In the genomic region with DNA sequence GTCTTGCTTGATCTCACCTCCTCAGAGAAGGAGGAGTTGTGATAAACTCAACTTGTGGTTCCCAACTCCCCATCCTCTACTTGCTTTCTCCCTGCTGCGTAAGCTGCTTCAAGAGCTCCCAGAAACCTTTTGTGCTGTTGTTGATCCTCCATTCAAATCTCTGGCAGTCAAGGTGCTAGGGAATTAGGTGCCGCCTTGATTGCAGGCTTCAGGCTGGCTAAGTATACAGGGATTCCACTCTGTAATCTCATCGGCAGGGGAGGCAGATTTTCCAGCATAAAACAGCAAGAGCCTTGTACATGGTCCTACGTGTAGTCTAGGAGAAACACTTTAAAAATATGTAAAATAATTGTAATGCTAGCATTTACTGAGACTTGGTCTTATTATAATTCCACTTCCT, we compare ENCODE assay signal across 28 cellular contexts.
"Had no signal": no experiment of that assay in that cellular context is flagged by ENCODE, and none has a peak within 500 bp of the region (broad histone marks: within the 10 kb centered on the region; RNA-seq: fewer than 3 reads in every experiment).

No MANE protein-coding gene starts in this region.

- H3K4me3 ChIP-seq: esophagus squamous epithelium, gastroesophageal sphincter, heart right ventricle had no signal

- H3K27me3 ChIP-seq: brain microvascular endothelial cell, esophagus squamous epithelium, gastroesophageal sphincter, heart right ventricle had no signal

- H3K27ac ChIP-seq: brain microvascular endothelial cell, epithelial cell of prostate, esophagus squamous epithelium, gastroesophageal sphincter, heart right ventricle had no signal

- ATAC-seq: activated CD4-positive, alpha-beta T cell treated with anti-CD3 and anti-CD28 coated beads for 36 hours; activated T-cell treated with anti-CD3 and anti-CD28 coated beads, Interleukin-2, amount 50 U/mL, for 4 hours; activated T-helper 17 cell treated with anti-CD3 and anti-CD28 coated beads, Interleukin-2, amount 50 U/mL, for 72 hours; effector memory CD8-positive, alpha-beta T cell; gastroesophageal sphincter; heart right ventricle had no signal

- H3K36me3 Mint-ChIP-seq: activated naive CD8-positive, alpha-beta T cell had no signal

- H3K4me1 Mint-ChIP-seq: activated CD4-positive, alpha-beta memory T cell treated with anti-CD3 and anti-CD28 coated beads, Interleukin-2, amount 10 ng/mL, durations not matched to agents 7 days and 5 days; activated CD4-positive, alpha-beta T cell treated with anti-CD3 and anti-CD28 coated beads for 36 hours; activated CD4-positive, alpha-beta T cell treated with anti-CD3 and anti-CD28 coated beads, Interleukin-2, amount 10 ng/mL, durations not matched to agents 24 days and 14 days; activated T-helper 17 cell treated with anti-CD3 and anti-CD28 coated beads, Interleukin-2, amount 50 U/mL, for 72 hours; central memory CD8-positive, alpha-beta T cell had no signal

- H3K4me1 ChIP-seq: esophagus squamous epithelium, gastroesophageal sphincter, heart right ventricle had no signal

- H3K27me3 Mint-ChIP-seq: activated CD4-positive, alpha-beta memory T cell treated with anti-CD3 and anti-CD28 coated beads, Interleukin-2, amount 10 ng/mL, durations not matched to agents 7 days and 5 days; activated CD4-positive, alpha-beta T cell treated with anti-CD3 and anti-CD28 coated beads for 36 hours; activated CD4-positive, alpha-beta T cell treated with anti-CD3 and anti-CD28 coated beads, Interleukin-2, amount 10 ng/mL, durations not matched to agents 24 days and 14 days; activated T-helper 17 cell treated with anti-CD3 and anti-CD28 coated beads, Interleukin-2, amount 50 U/mL, for 72 hours; central memory CD8-positive, alpha-beta T cell; effector memory CD8-positive, alpha-beta T cell had no signal

- H3K27ac Mint-ChIP-seq: activated CD4-positive, alpha-beta memory T cell treated with anti-CD3 and anti-CD28 coated beads, Interleukin-2, amount 10 ng/mL, durations not matched to agents 7 days and 5 days; activated CD4-positive, alpha-beta T cell treated with anti-CD3 and anti-CD28 coated beads for 36 hours; activated CD4-positive, alpha-beta T cell treated with anti-CD3 and anti-CD28 coated beads, Interleukin-2, amount 10 ng/mL, durations not matched to agents 24 days and 14 days; activated naive CD8-positive, alpha-beta T cell; activated T-helper 17 cell treated with anti-CD3 and anti-CD28 coated beads, Interleukin-2, amount 50 U/mL, for 72 hours; effector memory CD8-positive, alpha-beta T cell had no signal

- DNase-seq: activated CD4-positive, alpha-beta memory T cell treated with anti-CD3 and anti-CD28 coated beads, Interleukin-2, amount 10 ng/mL, durations not matched to agents 7 days and 5 days; activated CD4-positive, alpha-beta T cell treated with anti-CD3 and anti-CD28 coated beads for 36 hours; activated CD4-positive, alpha-beta T cell treated with anti-CD3 and anti-CD28 coated beads, Interleukin-2, amount 10 ng/mL, durations not matched to agents 24 days and 14 days; activated CD4-positive, alpha-beta T cell treated with anti-CD3 and anti-CD28 coated beads, Interleukin-2, amount 50 U/mL, for 4 hours; activated CD4-positive, CD25-positive, alpha-beta regulatory T cell; activated CD4-positive, CD25-positive, alpha-beta regulatory T cell treated with anti-CD3 and anti-CD28 coated beads, Interleukin-2, amount 50 U/mL, for 72 hours; activated CD8-positive, alpha-beta memory T cell treated with anti-CD3 and anti-CD28 coated beads for 24 hours; activated effector memory CD4-positive, alpha-beta T cell treated with Interleukin-2 at 50 U/mL for 16 hours; activated gamma-delta T cell treated with Interleukin-2 at 50 U/mL for 16 hours; activated naive CD4-positive, alpha-beta T cell treated with anti-CD3 and anti-CD28 coated beads, Interleukin-2, amount 50 U/mL, for 16 hours; activated naive CD4-positive, alpha-beta T cell treated with Interleukin-2 at 50 U/mL for 16 hours; activated T-cell treated with anti-CD3 and anti-CD28 coated beads, Interleukin-2, amount 50 U/mL, for 4 hours; amniotic stem cell; anterior cingulate cortex; brain microvascular endothelial cell; cortex of kidney; dermis blood vessel endothelial cell; effector CD4-positive, alpha-beta T cell; effector memory CD8-positive, alpha-beta T cell; esophagus squamous epithelium; foreskin melanocyte; heart right ventricle; T-helper 2 cell had no signal

- H3K4me3 Mint-ChIP-seq: activated CD4-positive, alpha-beta memory T cell treated with anti-CD3 and anti-CD28 coated beads, Interleukin-2, amount 10 ng/mL, durations not matched to agents 7 days and 5 days; activated CD4-positive, alpha-beta T cell treated with anti-CD3 and anti-CD28 coated beads for 36 hours; activated CD4-positive, alpha-beta T cell treated with anti-CD3 and anti-CD28 coated beads, Interleukin-2, amount 10 ng/mL, durations not matched to agents 24 days and 14 days; activated naive CD8-positive, alpha-beta T cell; activated T-cell treated with anti-CD3 and anti-CD28 coated beads, Interleukin-2, amount 50 U/mL, for 4 hours; activated T-helper 17 cell treated with anti-CD3 and anti-CD28 coated beads, Interleukin-2, amount 50 U/mL, for 72 hours; central memory CD8-positive, alpha-beta T cell; effector memory CD8-positive, alpha-beta T cell had no signal

- H3K9me3 Mint-ChIP-seq: activated CD4-positive, alpha-beta memory T cell treated with anti-CD3 and anti-CD28 coated beads, Interleukin-2, amount 10 ng/mL, durations not matched to agents 7 days and 5 days; activated CD4-positive, alpha-beta T cell treated with anti-CD3 and anti-CD28 coated beads, Interleukin-2, amount 10 ng/mL, durations not matched to agents 24 days and 14 days; activated T-cell treated with anti-CD3 and anti-CD28 coated beads, Interleukin-2, amount 50 U/mL, for 4 hours; activated T-helper 17 cell treated with anti-CD3 and anti-CD28 coated beads, Interleukin-2, amount 50 U/mL, for 72 hours; central memory CD8-positive, alpha-beta T cell; effector memory CD8-positive, alpha-beta T cell had no signal

- H3K36me3 ChIP-seq: brain microvascular endothelial cell, esophagus squamous epithelium, gastroesophageal sphincter, heart right ventricle had no signal
